ENCODE assay signal across 8 cellular contexts in genomic region chr3:126267169-126267975, GRCh38.
DNase-seq lines count a peak whose midpoint lies in the region; ATAC-seq and TF ChIP-seq lines count a peak whose summit lies in the region.

No MANE protein-coding gene starts in this region.

- H3K9me3 ChIP-seq in muscle layer of colon (ENCODE audit: low read length) = no peaks in the 10 kb centered on the region

- no peaks in the 10 kb centered on the region for H3K27me3 ChIP-seq in muscle layer of colon (ENCODE audit: control insufficient read depth in 1 of 2, insufficient read depth in 2 of 2, low read length in 2 of 2)

- no peaks in the 10 kb centered on the region for H3K36me3 ChIP-seq in muscle layer of colon (ENCODE audit: insufficient read depth, low read length)

- H3K4me3 ChIP-seq in fibroblast of mammary gland (ENCODE audit: control insufficient read depth, low read depth, low read length) (peak overlapping the region; percentile 37), muscle layer of colon (ENCODE audit: low read depth in 1 of 2, low read length in 2 of 2) (peak overlapping the region; percentile 38 to 46)

- DNase-seq in Daoy (ENCODE audit: low read depth) = peak; percentile 57
- DNase-seq in RPMI8226 = peak; percentile 24
- DNase-seq in fibroblast of mammary gland (ENCODE audit: low read depth) = peak; percentile 75
- DNase-seq in OCI-M1 (lab: John Stamatoyannopoulos, UW) = no peak

- H3K4me1 ChIP-seq in muscle layer of colon (ENCODE audit: insufficient read depth, low read length) = peaks cover 30% of the 10 kb centered on the region

- TF ChIP-seq CTCF in fibroblast of mammary gland (conservative IDR thresholded peaks at IDR 0.05; ENCODE audit: control insufficient read depth, insufficient read depth, low read depth, low read length) = no peak

- H3K27ac ChIP-seq in muscle layer of colon (ENCODE audit: low read depth, low read length) = peak overlapping the region; percentile 28

- no peak overlapping the region for H3K9ac ChIP-seq in muscle layer of colon (ENCODE audit: low read length)

- ATAC-seq in GM18502 (IDR thresholded peaks at IDR 0.05; ENCODE audit: poor library complexity, unreplicated experiment) (no peak), HG02642 (IDR thresholded peaks at IDR 0.05; ENCODE audit: poor library complexity, unreplicated experiment) (no peak), HG03439 (IDR thresholded peaks at IDR 0.05; ENCODE audit: unreplicated experiment) (no peak)
